ENCODE assay signal across 1 cellular context in genomic region chr5:39025456-39025855, GRCh38.
TF ChIP-seq lines count a peak whose summit lies in the region.

No MANE protein-coding gene starts in this region.

TF ChIP-seq in HepG2, 621 proteins besides CTCF, POLR2A, EP300 and RAD21:
- TF ChIP-seq ZNF264 (CRISPR knock-in tag; IDR thresholded peaks at IDR 0.05) (0 out of 2 replicates have a peak, but pooled peaks have one; percentile 30), CERS6 (CRISPR knock-in tag; IDR thresholded peaks at IDR 0.05) (no peak)
TF ChIP-seq in HepG2: peak in this region for 1.
